Comparison of ENCODE assay signal across 16 cellular contexts in the genomic region with DNA sequence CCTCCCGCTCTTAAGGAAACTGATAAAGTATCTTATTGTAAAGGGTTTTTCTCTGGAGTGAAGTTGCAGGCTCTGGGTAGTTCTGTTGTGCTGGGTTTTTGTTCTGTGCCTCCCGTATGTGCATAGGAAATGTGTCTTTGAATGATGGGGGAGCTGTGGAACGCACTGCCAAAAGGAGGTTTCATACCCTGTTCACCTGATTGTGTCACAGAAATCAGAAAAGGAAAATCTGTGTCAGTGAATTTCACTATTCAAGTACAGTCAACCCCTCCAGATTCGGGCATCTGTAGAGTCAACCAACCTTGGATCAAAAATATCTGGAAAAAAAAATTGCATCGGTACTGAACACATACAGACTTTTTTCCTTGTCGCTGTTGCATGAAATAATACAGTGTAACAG.
"Had no signal": no experiment of that assay in that cellular context is flagged by ENCODE, and none has a peak within 500 bp of the region (broad histone marks: within the 10 kb centered on the region; RNA-seq: fewer than 3 reads in every experiment).

No MANE protein-coding gene starts in this region.

- H3K27ac Mint-ChIP-seq: T-helper 17 cell had no signal

- DNase-seq: activated CD4-positive, alpha-beta T cell treated with anti-CD3 and anti-CD28 coated beads for 4 hours; activated CD4-positive, alpha-beta T cell treated with anti-CD3 and anti-CD28 coated beads, Interleukin-2, amount 50 U/mL, for 48 hours; activated CD4-positive, CD25-positive, alpha-beta regulatory T cell; activated effector memory CD4-positive, alpha-beta T cell treated with anti-CD3 and anti-CD28 coated beads, Interleukin-2, amount 50 U/mL, for 16 hours; activated naive CD4-positive, alpha-beta T cell treated with anti-CD3 and anti-CD28 coated beads, Interleukin-2, amount 50 U/mL, for 16 hours; colonic mucosa; NCI-H1092; NCI-H1417; NCI-H2029; NCI-H2107; NCI-H345; NCI-H510A; NCI-H82; SIG-M5; T-helper 17 cell; T-helper 9 cell had no signal

- ATAC-seq: T-helper 17 cell had no signal

- H3K4me3 Mint-ChIP-seq: T-helper 17 cell had no signal

- H3K36me3 ChIP-seq: colonic mucosa had no signal

- H3K4me3 ChIP-seq: colonic mucosa had no signal

- H3K27me3 Mint-ChIP-seq: T-helper 17 cell had no signal

- H3K4me1 ChIP-seq: colonic mucosa had no signal

- H3K9me3 ChIP-seq: colonic mucosa had no signal
